23 cellular contexts compared by ENCODE assay signal in genomic region chr3:10340046-10340445, GRCh38. TPM values are rescaled to one million over a fixed set of nuclear protein-coding genes. Genes with fewer than 3 reads are reported as not detected.
"Had no signal": no experiment of that assay in that cellular context is flagged by ENCODE, and none has a peak within 500 bp of the region (broad histone marks: within the 10 kb centered on the region; RNA-seq: fewer than 3 reads in every experiment).

No MANE protein-coding gene starts in this region.

- H3K9me3 ChIP-seq: esophagus squamous epithelium, gastroesophageal sphincter, left ventricle myocardium inferior, psoas muscle, right lobe of liver, thoracic aorta, transverse colon had no signal

- H3K4me2 ChIP-seq: hepatocyte had no signal

- ATAC-seq: gastroesophageal sphincter; left cardiac atrium; natural killer cell treated with Interleukin-12 subunit alpha and Interleukin-12 subunit beta and Interleukin-15 and Interleukin-18, amount 100 ng/mL, for 72 hours; psoas muscle; right lobe of liver; stimulated activated effector memory CD8-positive, alpha-beta T cell treated with anti-CD3 and anti-CD28 coated beads, Interleukin-12 subunit alpha, Interleukin-12 subunit beta, amount 100 ng/mL, for 72 hours had no signal

- H3K79me2 ChIP-seq: hepatocyte, parathyroid adenoma had no signal

- H3K27me3 ChIP-seq: hepatocyte, neural progenitor cell, right lobe of liver had no signal

- H3K4me3 ChIP-seq: esophagus squamous epithelium, gastroesophageal sphincter, hepatocyte, left ventricle myocardium inferior, lung, neural progenitor cell, psoas muscle, right lobe of liver, thoracic aorta, transverse colon had no signal

- H3K9ac ChIP-seq: neural progenitor cell, parathyroid adenoma had no signal

- DNase-seq: esophagus squamous epithelium; foreskin fibroblast; kidney; left cardiac atrium; mesenchymal stem cell; midbrain; retina; stimulated activated CD4-positive, alpha-beta T cell treated with anti-CD3 and anti-CD28 coated beads, Interleukin-4, amount 100 ng/mL, for 1 hour; stimulated activated CD8-positive, alpha-beta memory T cell treated with anti-CD3 and anti-CD28 coated beads, Interleukin-4, amount 100 ng/mL, for 48 hours; transverse colon had no signal

- H2AFZ ChIP-seq: hepatocyte, parathyroid adenoma had no signal

- H3K36me3 ChIP-seq: esophagus squamous epithelium, gastroesophageal sphincter, left ventricle myocardium inferior, neural progenitor cell, thoracic aorta, transverse colon had no signal

- H3K27ac ChIP-seq: esophagus squamous epithelium, gastroesophageal sphincter, hepatocyte, left ventricle myocardium inferior, neural progenitor cell, parathyroid adenoma, psoas muscle, right lobe of liver, thoracic aorta, transverse colon had no signal

- H3K4me1 ChIP-seq: esophagus squamous epithelium, gastroesophageal sphincter, left ventricle myocardium inferior, parathyroid adenoma, right lobe of liver, transverse colon had no signal

RNA-seq across cellular contexts. Expression of gene GHRL, which starts 47.3 kb away (rescaled TPM):
- total RNA-seq: epithelial cell of proximal tubule, occipital lobe had no signal
